ENCODE assay signal across 2 cellular contexts in the genomic region with DNA sequence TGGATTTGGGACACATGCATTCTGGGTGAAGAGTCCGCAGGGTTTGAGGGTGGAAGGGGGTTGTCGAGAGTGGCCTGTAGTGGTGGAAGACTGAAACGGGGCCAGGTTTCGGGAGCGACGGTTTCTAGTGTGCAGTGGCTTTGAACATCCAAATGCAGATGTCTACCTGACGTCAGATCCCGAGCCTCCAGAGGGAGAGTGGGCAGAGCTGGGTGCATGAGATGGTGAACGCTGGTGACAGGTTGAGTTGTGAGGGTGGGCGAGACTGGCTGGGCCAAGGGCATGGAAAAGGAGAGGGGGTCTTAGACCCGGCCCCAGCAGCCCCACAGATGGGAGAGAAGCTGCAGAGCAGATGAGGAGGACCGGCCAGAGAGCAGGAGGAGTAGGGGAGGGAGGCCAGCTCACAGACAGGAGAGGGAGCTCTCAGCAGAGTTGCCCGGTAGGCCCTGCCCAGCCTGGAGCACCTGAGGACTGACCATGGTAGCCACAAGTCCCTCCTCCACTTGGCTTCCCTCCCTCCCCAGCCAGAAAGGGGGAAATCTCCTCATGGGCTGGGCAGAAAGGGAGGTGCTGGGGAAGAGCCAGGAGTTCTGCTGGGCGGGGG.
TF ChIP-seq lines count a peak whose summit lies in the region.

No MANE protein-coding gene starts in this region.

TF ChIP-seq in HepG2, 621 proteins besides CTCF, POLR2A, EP300 and RAD21:
- peak; percentile 94 for TF ChIP-seq ZNF263 (CRISPR knock-in tag; IDR thresholded peaks at IDR 0.05)
- TF ChIP-seq ZIK1 (CRISPR knock-in tag; IDR thresholded peaks at IDR 0.05; ENCODE audit: borderline replicate concordance, low read depth) = no peak
- peak; percentile 34 for TF ChIP-seq STAG1 (CRISPR knock-in tag; IDR thresholded peaks at IDR 0.05)

TF ChIP-seq in WTC11, 78 proteins besides CTCF, POLR2A, EP300 and RAD21:
- TF ChIP-seq GRHL2 (CRISPR knock-in tag; IDR thresholded peaks at IDR 0.05; ENCODE audit: insufficient replicate concordance, severe bottlenecking) = no peak
- TF ChIP-seq PRRX2 (CRISPR knock-in tag; IDR thresholded peaks at IDR 0.05) = no peak
- no peak for TF ChIP-seq SMAD4 (CRISPR knock-in tag; IDR thresholded peaks at IDR 0.05)
- peak; percentile 86; the same call in 1 of the 2 replicates for TF ChIP-seq ZNF263 (CRISPR knock-in tag; IDR thresholded peaks at IDR 0.05; ENCODE audit: low read depth)
- TF ChIP-seq, protein P1, sequence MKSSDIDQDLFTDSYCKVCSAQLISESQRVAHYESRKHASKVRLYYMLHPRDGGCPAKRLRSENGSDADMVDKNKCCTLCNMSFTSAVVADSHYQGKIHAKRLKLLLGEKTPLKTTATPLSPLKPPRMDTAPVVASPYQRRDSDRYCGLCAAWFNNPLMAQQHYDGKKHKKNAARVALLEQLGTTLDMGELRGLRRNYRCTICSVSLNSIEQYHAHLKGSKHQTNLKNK (CRISPR knock-in tag; IDR thresholded peaks at IDR 0.05) = no peak
- TF ChIP-seq, protein P2, sequence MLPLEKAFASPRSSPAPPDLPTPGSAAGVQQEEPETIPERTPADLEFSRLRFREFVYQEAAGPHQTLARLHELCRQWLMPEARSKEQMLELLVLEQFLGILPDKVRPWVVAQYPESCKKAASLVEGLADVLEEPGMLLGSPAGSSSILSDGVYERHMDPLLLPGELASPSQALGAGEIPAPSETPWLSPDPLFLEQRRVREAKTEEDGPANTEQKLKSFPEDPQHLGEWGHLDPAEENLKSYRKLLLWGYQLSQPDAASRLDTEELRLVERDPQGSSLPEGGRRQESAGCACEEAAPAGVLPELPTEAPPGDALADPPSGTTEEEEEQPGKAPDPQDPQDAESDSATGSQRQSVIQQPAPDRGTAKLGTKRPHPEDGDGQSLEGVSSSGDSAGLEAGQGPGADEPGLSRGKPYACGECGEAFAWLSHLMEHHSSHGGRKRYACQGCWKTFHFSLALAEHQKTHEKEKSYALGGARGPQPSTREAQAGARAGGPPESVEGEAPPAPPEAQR (CRISPR knock-in tag; IDR thresholded peaks at IDR 0.05) = no peak
- TF ChIP-seq SMAD3 (CRISPR knock-in tag; IDR thresholded peaks at IDR 0.05; ENCODE audit: borderline replicate concordance) = no peak
